ENCODE assay signal across 18 cellular contexts in genomic region chr4:89356086-89356485, GRCh38. TPM values are rescaled to one million over a fixed set of nuclear protein-coding genes. Genes with fewer than 3 reads are reported as not detected.
DNase-seq lines count a peak whose midpoint lies in the region; ATAC-seq, FAIRE-seq and TF ChIP-seq lines count a peak whose summit lies in the region.
"Had no signal": no experiment of that assay in that cellular context is flagged by ENCODE, and none has a peak within 500 bp of the region (broad histone marks: within the 10 kb centered on the region; RNA-seq: fewer than 3 reads in every experiment).

No MANE protein-coding gene starts in this region.

- H3K9me3 ChIP-seq in mucosa of descending colon, result no peaks in the 10 kb centered on the region
- H3K9me3 ChIP-seq: BLaER1 had no signal

- DNase-seq in NCI-H2107 treated with DMSO at 0.1 percent for 48 hours (lab: John Stamatoyannopoulos, UW; ENCODE audit: unreplicated experiment), result peak; percentile 22
- DNase-seq in NCI-H2107 (lab: John Stamatoyannopoulos, UW), result no peak
- peak; percentile 15 for DNase-seq in NCI-H146 treated with DMSO at 0.1 percent for 48 hours (lab: John Stamatoyannopoulos, UW; ENCODE audit: unreplicated experiment)
- DNase-seq in NCI-H82 treated with DMSO at 0.1 percent for 48 hours (lab: John Stamatoyannopoulos, UW; ENCODE audit: unreplicated experiment), result peak; percentile 41
- peak in 1 of 3 donors; percentile 47 for DNase-seq in mucosa of descending colon
- DNase-seq in H54 (ENCODE audit: insufficient read length, low spot score), result no peak
- DNase-seq in middle frontal gyrus (ENCODE audit: extremely low spot score, low spot score), result no peak
- no peak for DNase-seq in SK-N-DZ (ENCODE audit: low spot score)
- DNase-seq: 8988T; activated CD4-positive, CD25-positive, alpha-beta regulatory T cell treated with anti-CD3 and anti-CD28 coated beads, Interleukin-2, amount 50 U/mL, for 72 hours; cerebellar nuclear complex; H7; right cardiac atrium; Right ventricle myocardium superior; T-helper 17 cell had no signal

- TF ChIP-seq POLR2A in H54 (IDR thresholded peaks at IDR 0.05; ENCODE audit: low read depth, low read length), result no peak

- H3K36me3 ChIP-seq in mucosa of descending colon (ENCODE audit: low read depth), result no peaks in the 10 kb centered on the region
- H3K36me3 ChIP-seq: BLaER1 had no signal

- H3K4me3 ChIP-seq in mucosa of descending colon, result no peak overlapping the region
- H3K4me3 ChIP-seq: BLaER1 had no signal

- peak; percentile 34 for ATAC-seq in mucosa of descending colon
- ATAC-seq: activated T-helper 17 cell treated with anti-CD3 and anti-CD28 coated beads, Interleukin-2, amount 50 U/mL, for 72 hours; left lobe of liver; right cardiac atrium; T-helper 17 cell had no signal

- no peak for TF ChIP-seq CTCF in mucosa of descending colon (IDR thresholded peaks at IDR 0.05)

- intact Hi-C loops in mucosa of descending colon (cut with DNase I, micrococcal nuclease), result no loop called here

- no peaks in the 10 kb centered on the region for H3K4me1 ChIP-seq in mucosa of descending colon (ENCODE audit: low read depth)
- H3K4me1 ChIP-seq: BLaER1 had no signal

- FAIRE-seq in H54 (lab: Jason Lieb, UNC), result no peak

RNA-seq across cellular contexts. Expression of gene GPRIN3, which starts 48.5 kb away (rescaled TPM):
- 10 to 100 TPM in 2 of 3 donors, 1 to 10 TPM in 1; 6.0 to 23.8 (median 23.7) TPM for total RNA-seq in mucosa of descending colon
- 1.9 and 2.5 TPM in 2 replicates for polyA plus RNA-seq in SK-N-DZ (2014; cell fraction: cytosol; rRNA removed)
- 1.1 and 1.6 TPM in 2 replicates for polyA plus RNA-seq in SK-N-DZ (2014; cell fraction: nucleus; rRNA removed)

Comparison
In these comparisons a context has a peak if more than half of its experiments do, and no peak if none do; other contexts are left out.
1. DNase-seq: peak in NCI-H2107 treated with DMSO at 0.1 percent for 48 hours (single experiment), NCI-H146 treated with DMSO at 0.1 percent for 48 hours (single experiment) and NCI-H82 treated with DMSO at 0.1 percent for 48 hours (single experiment); none in NCI-H2107 (single experiment), H54 (single experiment), middle frontal gyrus (single experiment) and SK-N-DZ (single experiment).